In genomic region chr12:39574785-39575497, GRCh38 we compare ENCODE assay signal across 2 cellular contexts.
TF ChIP-seq lines count a peak whose summit lies in the region.

No MANE protein-coding gene starts in this region.

TF ChIP-seq in GM23338, 12 proteins besides CTCF, POLR2A, EP300 and RAD21:
- TF ChIP-seq ZNF462 (CRISPR knock-in tag; IDR thresholded peaks at IDR 0.05) (no peak), ZNF331 (CRISPR knock-in tag; IDR thresholded peaks at IDR 0.05; ENCODE audit: low read depth) (no peak), ETS1 (IDR thresholded peaks at IDR 0.05) (no peak), ZNF114 (CRISPR knock-in tag; IDR thresholded peaks at IDR 0.05) (no peak), POLR2AphosphoS5 (IDR thresholded peaks at IDR 0.05; ENCODE audit: low read depth) (no peak), CREB1 (CRISPR knock-in tag; IDR thresholded peaks at IDR 0.05; ENCODE audit: low read depth) (no peak), NANOG (IDR thresholded peaks at IDR 0.05; ENCODE audit: borderline replicate concordance) (no peak), REST (IDR thresholded peaks at IDR 0.05; ENCODE audit: unreplicated experiment) (no peak), EZH2 (IDR thresholded peaks at IDR 0.05; ENCODE audit: low read depth, unreplicated experiment) (no peak), JUNB (IDR thresholded peaks at IDR 0.05; ENCODE audit: unreplicated experiment) (no peak), STAT1 (IDR thresholded peaks at IDR 0.05; ENCODE audit: unreplicated experiment) (no peak)

TF ChIP-seq in SK-N-SH, 30 proteins besides CTCF, POLR2A, EP300 and RAD21:
- TF ChIP-seq FOXJ3 (CRISPR knock-in tag; IDR thresholded peaks at IDR 0.05) (no peak), NFIC (IDR thresholded peaks at IDR 0.05; ENCODE audit: borderline replicate concordance) (no peak), RFX5 (IDR thresholded peaks at IDR 0.05; ENCODE audit: low read length) (no peak), MEF2A (IDR thresholded peaks at IDR 0.05; ENCODE audit: borderline replicate concordance, low read depth) (no peak), POLR2AphosphoS5 (IDR thresholded peaks at IDR 0.05; ENCODE audit: low read depth, low read length) (no peak), MXI1 (IDR thresholded peaks at IDR 0.05; ENCODE audit: low read depth, low read length) (no peak), FOXM1 (IDR thresholded peaks at IDR 0.05; ENCODE audit: low read depth) (no peak), EZH2phosphoT487 (IDR thresholded peaks at IDR 0.05; ENCODE audit: borderline replicate concordance, low read depth) (no peak), SIN3A (IDR thresholded peaks at IDR 0.05; ENCODE audit: borderline replicate concordance, low read depth, low read length) (no peak), ZBTB33 (IDR thresholded peaks at IDR 0.05; ENCODE audit: borderline replicate concordance, low read depth) (no peak)
